Comparison of ENCODE assay signal across 35 cellular contexts in genomic region chr17:35217107-35217506, GRCh38. TPM values are rescaled to one million over a fixed set of nuclear protein-coding genes. Genes with fewer than 3 reads are reported as not detected.
DNase-seq lines count a peak whose midpoint lies in the region; ATAC-seq and TF ChIP-seq lines count a peak whose summit lies in the region.
"Had no signal": no experiment of that assay in that cellular context is flagged by ENCODE, and none has a peak within 500 bp of the region (broad histone marks: within the 10 kb centered on the region; RNA-seq: fewer than 3 reads in every experiment).

No MANE protein-coding gene starts in this region.

- DNase-seq in T-helper 2 cell treated with Interferon-gamma antibody and Interleukin-4, amounts not matched to agents 5 μg/mL and 100 μg/mL, for 36 hours (ENCODE audit: low spot score) = no peak
- DNase-seq in T-helper 2 cell = no peak
- no peak for DNase-seq in CD8-positive, alpha-beta T cell
- DNase-seq in activated CD8-positive, alpha-beta T cell treated with anti-CD3 and anti-CD28 coated beads for 36 hours = no peak
- no peak for DNase-seq in naive thymus-derived CD4-positive, alpha-beta T cell
- no peak for DNase-seq in iPS-NIHi7 (ENCODE audit: extremely low spot score)
- DNase-seq: activated CD4-positive, alpha-beta T cell treated with anti-CD3 and anti-CD28 coated beads, Interleukin-2, amount 50 U/mL, for 1 hour; activated CD8-positive, alpha-beta memory T cell treated with anti-CD3 and anti-CD28 coated beads, Interleukin-2, amount 50 U/mL, for 48 hours; DMS53; erythroblast; glutamatergic neuron; left ventricle myocardium inferior; MM.1S; NCI-H1930; NCI-H226; NCI-H526 treated with DMSO at 0.1 percent for 48 hours; right lobe of liver; SHP77; stimulated activated CD8-positive, alpha-beta memory T cell treated with anti-CD3 and anti-CD28 coated beads, Interleukin-4, amount 100 ng/mL, for 48 hours; stomach; thyroid gland; uterus; WERI-Rb-1 had no signal

- H3K4me3 Mint-ChIP-seq in T-helper 2 cell treated with Interferon-gamma antibody and Interleukin-4, amounts not matched to agents 5 μg/mL and 100 μg/mL, for 36 hours = peak overlapping the region; percentile 21
- H3K4me3 Mint-ChIP-seq in CD8-positive, alpha-beta T cell = no peak overlapping the region
- H3K4me3 Mint-ChIP-seq in activated CD8-positive, alpha-beta T cell treated with anti-CD3 and anti-CD28 coated beads for 36 hours = no peak overlapping the region
- peak overlapping the region in 9 of 10 donors; percentile 48 to 91 (median 62) for H3K4me3 Mint-ChIP-seq in naive thymus-derived CD4-positive, alpha-beta T cell

- H3K27me3 ChIP-seq in CD8-positive, alpha-beta T cell (ENCODE audit: insufficient read depth, low read length) = no peaks in the 10 kb centered on the region
- H3K27me3 ChIP-seq in naive thymus-derived CD4-positive, alpha-beta T cell (ENCODE audit: control insufficient read depth in 2 of 2, insufficient read depth in 2 of 2, low read length in 2 of 2) = no peaks in the 10 kb centered on the region
- H3K27me3 ChIP-seq: right lobe of liver, thyroid gland, uterus had no signal

- CTCF ChIA-PET in CD8-positive, alpha-beta T cell (lab: Charles Lee) = interaction anchor here (1.2 to 1.3 kb wide), 3 partner anchors 22 to 56 kb away, joined by 4 to 5 read pairs (median 4); no protein-coding TSS in a partner anchor
- CTCF ChIA-PET in activated CD8-positive, alpha-beta T cell treated with anti-CD3 and anti-CD28 coated beads for 36 hours (lab: Charles Lee) = interaction anchor here (0.9 kb wide), 2 partner anchors 24 to 321 kb away, joined by 3 read pairs; no protein-coding TSS in a partner anchor
- CTCF ChIA-PET in naive thymus-derived CD4-positive, alpha-beta T cell (lab: Charles Lee) = interaction anchor here (0.7 to 3.0 kb wide), 3 partner anchors 10 to 50 kb away, joined by 3 to 13 read pairs (median 3); no protein-coding TSS in a partner anchor

- TF ChIP-seq CTCF in CD8-positive, alpha-beta T cell (IDR thresholded peaks at IDR 0.05) = no peak
- TF ChIP-seq CTCF in activated CD8-positive, alpha-beta T cell treated with anti-CD3 and anti-CD28 coated beads for 36 hours (IDR thresholded peaks at IDR 0.05) = no peak

- ATAC-seq in CD8-positive, alpha-beta T cell = no peak
- no peak for ATAC-seq in activated CD8-positive, alpha-beta T cell treated with anti-CD3 and anti-CD28 coated beads for 36 hours
- no peak for ATAC-seq in naive thymus-derived CD4-positive, alpha-beta T cell
- no peak for ATAC-seq in GM18873 (IDR thresholded peaks at IDR 0.05; ENCODE audit: low FRiP score, unreplicated experiment)
- ATAC-seq in GM21447 (IDR thresholded peaks at IDR 0.05; ENCODE audit: unreplicated experiment) = no peak
- ATAC-seq: Panc1, right lobe of liver had no signal

- POLR2A ChIA-PET in CD8-positive, alpha-beta T cell (lab: Charles Lee) = interaction anchor here (0.7 to 2.3 kb wide), 5 partner anchors 18 to 44 kb away, joined by 3 to 16 read pairs (median 3); partner anchors contain the start of gene SLFN5
- POLR2A ChIA-PET in activated CD8-positive, alpha-beta T cell treated with anti-CD3 and anti-CD28 coated beads for 36 hours (lab: Charles Lee) = interaction anchor here (0.9 to 1.2 kb wide), 2 partner anchors 15 to 21 kb away, joined by 3 to 4 read pairs; no protein-coding TSS in a partner anchor
- POLR2A ChIA-PET in naive thymus-derived CD4-positive, alpha-beta T cell (lab: Charles Lee) = interaction anchor here (0.6 to 13.4 kb wide), 9 partner anchors 15 to 361 kb away, joined by 3 to 314 read pairs (median 4); partner anchors contain the start of genes PEX12, SLFN12L and SLFN5

- no peaks in the 10 kb centered on the region for H3K9me3 ChIP-seq in CD8-positive, alpha-beta T cell (ENCODE audit: low read length)
- no peaks in the 10 kb centered on the region for H3K9me3 ChIP-seq in naive thymus-derived CD4-positive, alpha-beta T cell (ENCODE audit: control insufficient read depth in 2 of 3, low read length in 3 of 3)
- H3K9me3 ChIP-seq: HAP-1, neutrophil, right lobe of liver, thyroid gland, uterus had no signal

- no peaks in the 10 kb centered on the region for H3K27me3 Mint-ChIP-seq in T-helper 2 cell treated with Interferon-gamma antibody and Interleukin-4, amounts not matched to agents 5 μg/mL and 100 μg/mL, for 36 hours (ENCODE audit: low read depth)
- no peaks in the 10 kb centered on the region for H3K27me3 Mint-ChIP-seq in CD8-positive, alpha-beta T cell (ENCODE audit: low read depth)
- no peaks in the 10 kb centered on the region for H3K27me3 Mint-ChIP-seq in activated CD8-positive, alpha-beta T cell treated with anti-CD3 and anti-CD28 coated beads for 36 hours
- no peaks in the 10 kb centered on the region for H3K27me3 Mint-ChIP-seq in naive thymus-derived CD4-positive, alpha-beta T cell

- no peaks in the 10 kb centered on the region for H3K36me3 ChIP-seq in CD8-positive, alpha-beta T cell (ENCODE audit: insufficient read depth, low read length)
- no peaks in the 10 kb centered on the region for H3K36me3 ChIP-seq in naive thymus-derived CD4-positive, alpha-beta T cell (ENCODE audit: control insufficient read depth in 2 of 3, insufficient read depth in 3 of 3, low read length in 3 of 3)
- H3K36me3 ChIP-seq: HAP-1, left ventricle myocardium inferior, neutrophil, right lobe of liver, stomach, thyroid gland, uterus, WERI-Rb-1 had no signal

- H3K27ac ChIP-seq in CD8-positive, alpha-beta T cell (ENCODE audit: low read depth, low read length) = peak overlapping the region; percentile 0
- peak overlapping the region; percentile 76 for H3K27ac ChIP-seq in naive thymus-derived CD4-positive, alpha-beta T cell (ENCODE audit: low read depth, low read length)
- H3K27ac ChIP-seq: coronary artery, KMS-11, left ventricle myocardium inferior, neutrophil, right lobe of liver, thyroid gland, uterus, WERI-Rb-1 had no signal

- peak overlapping the region; percentile 32 for H3K27ac Mint-ChIP-seq in T-helper 2 cell treated with Interferon-gamma antibody and Interleukin-4, amounts not matched to agents 5 μg/mL and 100 μg/mL, for 36 hours
- H3K27ac Mint-ChIP-seq in CD8-positive, alpha-beta T cell = peak overlapping the region; percentile 98
- H3K27ac Mint-ChIP-seq in activated CD8-positive, alpha-beta T cell treated with anti-CD3 and anti-CD28 coated beads for 36 hours = peak overlapping the region; percentile 23
- H3K27ac Mint-ChIP-seq in naive thymus-derived CD4-positive, alpha-beta T cell = peak overlapping the region; percentile 85 to 99 (median 98)

- H3K36me3 Mint-ChIP-seq in T-helper 2 cell treated with Interferon-gamma antibody and Interleukin-4, amounts not matched to agents 5 μg/mL and 100 μg/mL, for 36 hours (ENCODE audit: low read depth) = peaks cover 27% of the 10 kb centered on the region
- H3K36me3 Mint-ChIP-seq in CD8-positive, alpha-beta T cell = peaks cover 5% of the 10 kb centered on the region
- H3K36me3 Mint-ChIP-seq in activated CD8-positive, alpha-beta T cell treated with anti-CD3 and anti-CD28 coated beads for 36 hours (ENCODE audit: low read depth) = peaks cover 8% of the 10 kb centered on the region
- H3K36me3 Mint-ChIP-seq in naive thymus-derived CD4-positive, alpha-beta T cell = peaks cover 0 to 46% (median 7%) of the 10 kb centered on the region in 5 donors

- peaks cover 74% of the 10 kb centered on the region for H3K4me1 Mint-ChIP-seq in T-helper 2 cell treated with Interferon-gamma antibody and Interleukin-4, amounts not matched to agents 5 μg/mL and 100 μg/mL, for 36 hours (ENCODE audit: low read depth)
- H3K4me1 Mint-ChIP-seq in CD8-positive, alpha-beta T cell (ENCODE audit: low read depth) = peaks cover 92% of the 10 kb centered on the region
- H3K4me1 Mint-ChIP-seq in activated CD8-positive, alpha-beta T cell treated with anti-CD3 and anti-CD28 coated beads for 36 hours (ENCODE audit: low read depth) = peaks cover 76% of the 10 kb centered on the region
- H3K4me1 Mint-ChIP-seq in naive thymus-derived CD4-positive, alpha-beta T cell = peaks cover 63 to 92% (median 84%) of the 10 kb centered on the region in 7 donors

- H3K4me3 ChIP-seq in CD8-positive, alpha-beta T cell (ENCODE audit: low read depth, low read length) = no peak overlapping the region
- no peak overlapping the region for H3K4me3 ChIP-seq in naive thymus-derived CD4-positive, alpha-beta T cell (ENCODE audit: low read length)
- H3K4me3 ChIP-seq: coronary artery, HAP-1, left ventricle myocardium inferior, right lobe of liver, stomach, thyroid gland, uterus had no signal

- intact Hi-C loops in CD8-positive, alpha-beta T cell (cut with DNase I, micrococcal nuclease) = no loop called here
- intact Hi-C loops in activated CD8-positive, alpha-beta T cell treated with anti-CD3 and anti-CD28 coated beads for 36 hours (cut with micrococcal nuclease) = no loop called here
- intact Hi-C loops in naive thymus-derived CD4-positive, alpha-beta T cell (cut with micrococcal nuclease) = no loop called here

- H3K4me1 ChIP-seq in CD8-positive, alpha-beta T cell (ENCODE audit: insufficient read depth, low read length) = peaks cover 76% of the 10 kb centered on the region
- peaks cover 72 to 74% of the 10 kb centered on the region in 2 donors for H3K4me1 ChIP-seq in naive thymus-derived CD4-positive, alpha-beta T cell (ENCODE audit: control insufficient read depth in 2 of 2, insufficient read depth in 2 of 2, low read length in 2 of 2)
- H3K4me1 ChIP-seq: HAP-1, right lobe of liver, stomach, thyroid gland, uterus had no signal

- peaks cover 15% of the 10 kb centered on the region for H3K9me3 Mint-ChIP-seq in T-helper 2 cell treated with Interferon-gamma antibody and Interleukin-4, amounts not matched to agents 5 μg/mL and 100 μg/mL, for 36 hours
- no peaks in the 10 kb centered on the region for H3K9me3 Mint-ChIP-seq in CD8-positive, alpha-beta T cell
- H3K9me3 Mint-ChIP-seq in activated CD8-positive, alpha-beta T cell treated with anti-CD3 and anti-CD28 coated beads for 36 hours = peaks cover 8% of the 10 kb centered on the region
- H3K9me3 Mint-ChIP-seq in naive thymus-derived CD4-positive, alpha-beta T cell = peaks cover 0 to 14% (median 1%) of the 10 kb centered on the region in 11 donors

RNA-seq across cellular contexts. Expression of gene SLC35G3, which starts 22.9 kb away (rescaled TPM):
- not detected for total RNA-seq in CD8-positive, alpha-beta T cell
- total RNA-seq in activated CD8-positive, alpha-beta T cell treated with anti-CD3 and anti-CD28 coated beads for 36 hours = not detected
- total RNA-seq in naive thymus-derived CD4-positive, alpha-beta T cell = not detected
- polyA plus RNA-seq in naive thymus-derived CD4-positive, alpha-beta T cell = not detected
- total RNA-seq: astrocyte, cardiac septum, G401, left ventricle myocardium inferior, mesenteric fat pad, posterior vena cava, right lobe of liver, stomach, thyroid gland, uterus had no signal

RNA-seq across cellular contexts. Expression of gene SLFN5, which starts 25.8 kb away (rescaled TPM):
- total RNA-seq in CD8-positive, alpha-beta T cell = 10 to 100 TPM; 46.7 to 47.0 TPM
- 10 to 100 TPM; 29.1 to 32.7 TPM for total RNA-seq in activated CD8-positive, alpha-beta T cell treated with anti-CD3 and anti-CD28 coated beads for 36 hours
- total RNA-seq in naive thymus-derived CD4-positive, alpha-beta T cell = 100 to 1,000 TPM in 4 of 5 experiments, 10 to 100 TPM in 1; 80.0 to 199 (median 133) TPM
- 100 to 1,000 TPM; 103 to 169 TPM for polyA plus RNA-seq in naive thymus-derived CD4-positive, alpha-beta T cell

Comparison
In these comparisons a context has a peak if more than half of its experiments do, and no peak if none do; other contexts are left out.
1. H3K27ac Mint-ChIP-seq: peak in every context shown above with its lines; median percentile 98 in CD8-positive, alpha-beta T cell; 98 in naive thymus-derived CD4-positive, alpha-beta T cell; 32 in T-helper 2 cell treated with Interferon-gamma antibody and Interleukin-4, amounts not matched to agents 5 μg/mL and 100 μg/mL, for 36 hours; 23 in activated CD8-positive, alpha-beta T cell treated with anti-CD3 and anti-CD28 coated beads for 36 hours.
2. H3K4me3 Mint-ChIP-seq: peak in T-helper 2 cell treated with Interferon-gamma antibody and Interleukin-4, amounts not matched to agents 5 μg/mL and 100 μg/mL, for 36 hours (single experiment) and naive thymus-derived CD4-positive, alpha-beta T cell (9 of 10); none in CD8-positive, alpha-beta T cell (single experiment) and activated CD8-positive, alpha-beta T cell treated with anti-CD3 and anti-CD28 coated beads for 36 hours (single experiment).